ENCODE assay signal across 28 cellular contexts in genomic region chr4:96103086-96103485, GRCh38.
A peak's percentile ranks its signal among the peaks of the same experiment; 100 is the strongest.
DNase-seq lines count a peak whose midpoint lies in the region; ATAC-seq, FAIRE-seq and TF ChIP-seq lines count a peak whose summit lies in the region.
"Had no signal": no experiment of that assay in that cellular context is flagged by ENCODE, and none has a peak within 500 bp of the region (broad histone marks: within the 10 kb centered on the region; RNA-seq: fewer than 3 reads in every experiment).

No MANE protein-coding gene starts in this region.

- ATAC-seq in K562 (peak; percentile 46; the same call in 1 of the 3 replicates), GM21381 (IDR thresholded peaks at IDR 0.05; ENCODE audit: unreplicated experiment) (no peak)
- ATAC-seq: GM23338; stimulated activated memory B cell treated with anti-CD40 and anti-IgM and Interleukin-4, amounts not matched to agents 10 μg/mL and 1 μg/mL and 100 μg/mL, for 72 hours; T-cell had no signal

- no peak overlapping the region for H3K4me3 Mint-ChIP-seq in H9
- H3K4me3 Mint-ChIP-seq: GM23338; stimulated activated memory B cell treated with anti-CD40 and anti-IgM and Interleukin-4, amounts not matched to agents 10 μg/mL and 1 μg/mL and 100 μg/mL, for 72 hours; T-cell had no signal

- in situ Hi-C loops in K562 (cut with MboI): no loop called here

- peaks cover 0 to 3% (median 0%) of the 10 kb centered on the region in 3 experiments; a peak in 3 of 7 replicates for H3K36me3 Mint-ChIP-seq in H9 (ENCODE audit: insufficient read depth in 1 of 3, low read depth in 3 of 3)
- H3K36me3 Mint-ChIP-seq: stimulated activated memory B cell treated with anti-CD40 and anti-IgM and Interleukin-4, amounts not matched to agents 10 μg/mL and 1 μg/mL and 100 μg/mL, for 72 hours; T-cell had no signal

- no peaks in the 10 kb centered on the region for H3K36me3 ChIP-seq in K562 (ENCODE audit: control insufficient read depth, insufficient read depth, low read length)
- no peaks in the 10 kb centered on the region for H3K36me3 ChIP-seq in neuronal stem cell (replicated peaks in 1 of 2; ENCODE audit: control insufficient read depth in 2 of 2, insufficient read depth in 2 of 2, low read length in 2 of 2)
- H3K36me3 ChIP-seq: BE2C, neutrophil, SJCRH30, uterus had no signal

- H3K23ac ChIP-seq in neuronal stem cell (ENCODE audit: low read depth, low read length, poor library complexity): no peak overlapping the region
- H3K23ac ChIP-seq in H9 (ENCODE audit: insufficient read length, low read depth, low read length): no peak overlapping the region

- FAIRE-seq in K562 (lab: Jason Lieb, UNC): no peak
- FAIRE-seq: GM18507, RCC 7860 had no signal

- H3K79me1 ChIP-seq in neuronal stem cell (ENCODE audit: low read depth, low read length): no peaks in the 10 kb centered on the region
- no peaks in the 10 kb centered on the region for H3K79me1 ChIP-seq in H9 (ENCODE audit: insufficient read depth, low read depth, low read length, poor library complexity, severe bottlenecking)

- TF ChIP-seq POLR2A in K562 (conservative IDR thresholded peaks at IDR 0.05): no peak

- no peak overlapping the region for H3K9ac ChIP-seq in K562 (ENCODE audit: insufficient read depth in 1 of 2, low read depth in 2 of 2, low read length in 2 of 2)
- no peak overlapping the region for H3K9ac ChIP-seq in neuronal stem cell (ENCODE audit: low read depth, low read length, poor library complexity)
- H3K9ac ChIP-seq in H9 (ENCODE audit: extremely low read depth, insufficient read length, low read length): no peak overlapping the region

- no peak for TF ChIP-seq RAD21 in K562 (CRISPR knock-in tag; conservative IDR thresholded peaks at IDR 0.05 in 1 of 2, IDR thresholded peaks at IDR 0.05 in 1 of 2)

- H3K27ac ChIP-seq in K562 (ENCODE audit: extremely low read depth, low read depth, low read length): no peak overlapping the region; the same call in 2 of the 3 replicates
- H3K27ac ChIP-seq in neuronal stem cell (replicated peaks; ENCODE audit: low read length): no peak overlapping the region
- no peak overlapping the region for H3K27ac ChIP-seq in H9 (ENCODE audit: insufficient read length, low read depth, low read length)
- H3K27ac ChIP-seq: neutrophil, SJCRH30, uterus had no signal

- H3K56ac ChIP-seq in H9 (ENCODE audit: insufficient read length, low read depth, low read length): no peak overlapping the region

- H4K8ac ChIP-seq in neuronal stem cell (ENCODE audit: low read depth, low read length) (no peak overlapping the region), H9 (replicated peaks; ENCODE audit: insufficient read length, low read depth, low read length) (no peak overlapping the region)

- no TSS peak for BruUV-seq in K562 (replicated peaks; lab: Mats Ljungman, UMichigan)

- no peak overlapping the region for H4K5ac ChIP-seq in H9 (ENCODE audit: insufficient read length, low read depth, low read length)

- no peaks in the 10 kb centered on the region for H3K9me3 ChIP-seq in K562 (replicated peaks; ENCODE audit: control insufficient read depth, insufficient read depth, low read depth, low read length)
- no peaks in the 10 kb centered on the region for H3K9me3 ChIP-seq in neuronal stem cell (replicated peaks in 1 of 2; ENCODE audit: control insufficient read depth in 2 of 2, insufficient read depth in 1 of 2, low read depth in 1 of 2, low read length in 2 of 2)
- H3K9me3 ChIP-seq in H9 (ENCODE audit: control insufficient read depth, low read depth, low read length): no peaks in the 10 kb centered on the region
- H3K9me3 ChIP-seq: BE2C, neutrophil, SJCRH30, uterus had no signal

- no peaks in the 10 kb centered on the region for H3K23me2 ChIP-seq in H9 (ENCODE audit: insufficient read length, low read depth, low read length, poor library complexity, severe bottlenecking)

- H4K91ac ChIP-seq in neuronal stem cell (ENCODE audit: low read depth, low read length, poor library complexity) (no peak overlapping the region), H9 (ENCODE audit: insufficient read length, low read depth, low read length) (no peak overlapping the region)

- H2BK20ac ChIP-seq in H9 (ENCODE audit: low read depth, low read length, poor library complexity, severe bottlenecking): no peak overlapping the region

- 0% methylated on average over 4 of the region's 5 CpGs for WGBS in K562 (ENCODE audit: insufficient coverage, low coverage, missing lambda C conversion rate)
- no CpG with 5 or more reads among the region's 5 CpGs for WGBS in neuronal stem cell (ENCODE audit: extremely low coverage in 2 of 2, insufficient read length in 2 of 2, insufficient replicate concordance in 1 of 2), 2 donors
- whole genome bisulfite sequencing in H9 (ENCODE audit: extremely low coverage, insufficient read length, low lambda C conversion rate): no CpG with 5 or more reads among the region's 5 CpGs

- H3K27me3 Mint-ChIP-seq in H9 (ENCODE audit: low read depth): no peaks in the 10 kb centered on the region; the same call in 1 of the 2 replicates
- H3K27me3 Mint-ChIP-seq: stimulated activated memory B cell treated with anti-CD40 and anti-IgM and Interleukin-4, amounts not matched to agents 10 μg/mL and 1 μg/mL and 100 μg/mL, for 72 hours; T-cell had no signal

- H3K4me1 ChIP-seq in K562 (replicated peaks in 1 of 2; ENCODE audit: control insufficient read depth in 2 of 2, insufficient read depth in 2 of 2, low read length in 2 of 2) (no peaks in the 10 kb centered on the region), neuronal stem cell (ENCODE audit: control insufficient read depth in 2 of 2, insufficient read depth in 1 of 2, low read depth in 1 of 2, low read length in 2 of 2) (no peaks in the 10 kb centered on the region), H9 (ENCODE audit: insufficient read depth, low read length) (no peaks in the 10 kb centered on the region)
- H3K4me1 ChIP-seq: BE2C, SJCRH30, uterus had no signal

- no peaks in the 10 kb centered on the region for H3K27me3 ChIP-seq in K562 (ENCODE audit: control insufficient read depth in 2 of 2, insufficient read depth in 2 of 2, low read length in 2 of 2)
- no peaks in the 10 kb centered on the region for H3K27me3 ChIP-seq in neuronal stem cell (ENCODE audit: control insufficient read depth in 3 of 3, insufficient read depth in 3 of 3, low read depth in 1 of 3, low read length in 3 of 3)
- H3K27me3 ChIP-seq in H9 (ENCODE audit: insufficient read depth, low read length): no peaks in the 10 kb centered on the region; the same call in 1 of the 2 replicates
- H3K27me3 ChIP-seq: BE2C, neutrophil, SJCRH30, uterus had no signal

- no peak overlapping the region for H3T11ph ChIP-seq in H9 (ENCODE audit: low read length)

- no peaks in the 10 kb centered on the region for H4K20me1 ChIP-seq in K562 (replicated peaks; ENCODE audit: control insufficient read depth, insufficient read depth, low read length)
- no peaks in the 10 kb centered on the region for H4K20me1 ChIP-seq in H9 (ENCODE audit: control insufficient read depth, insufficient read depth, insufficient read length)

- no peaks in the 10 kb centered on the region for H3K4me1 Mint-ChIP-seq in H9
- H3K4me1 Mint-ChIP-seq: GM23338; stimulated activated memory B cell treated with anti-CD40 and anti-IgM and Interleukin-4, amounts not matched to agents 10 μg/mL and 1 μg/mL and 100 μg/mL, for 72 hours; T-cell had no signal

- POLR2A ChIA-PET in K562 (lab: Yijun Ruan, JAX): interaction anchor here (0.6 kb wide), 1 partner anchor 712 kb away, joined by 4 read pairs; no protein-coding TSS in a partner anchor

- H3K79me2 ChIP-seq in K562 (ENCODE audit: control insufficient read depth, insufficient read depth, low read length) (no peaks in the 10 kb centered on the region), H9 (ENCODE audit: insufficient read depth, low read length) (no peaks in the 10 kb centered on the region)

- peak; percentile 82 for DNase-seq in NCI-H226
- DNase-seq in K562 (ENCODE audit: extremely low read depth in 1 of 4, low spot score in 3 of 4): peak in 2 of 4 experiments; percentile 3 to 28
- peak; percentile 4 for DNase-seq in fibroblast of villous mesenchyme (ENCODE audit: low read depth)
- DNase-seq in neuronal stem cell (ENCODE audit: low spot score): no peak
- DNase-seq in H9: no peak
- no peak for DNase-seq in activated CD4-positive, alpha-beta T cell treated with anti-CD3 and anti-CD28 coated beads for 48 hours
- DNase-seq in NCI-H1092 treated with DMSO at 0.1 percent for 48 hours (lab: John Stamatoyannopoulos, UW): no peak
- DNase-seq: activated gamma-delta T cell treated with Interleukin-2 at 50 U/mL for 16 hours; activated T-cell treated with anti-CD3 and anti-CD28 coated beads, Interleukin-2, amount 50 U/mL, for 1 hour; BE2C; caudate nucleus; dermis blood vessel endothelial cell; DMS79; foreskin melanocyte; GF-D8; KBM-7; NCI-H1436; NCI-H510A treated with DMSO at 0.1 percent for 48 hours; SJCRH30; stimulated activated CD4-positive, alpha-beta T cell treated with anti-CD3 and anti-CD28 coated beads, Interleukin-2, amount 100 ng/mL, for 48 hours; T-cell; uterus had no signal

- intact Hi-C loops in K562 (cut with micrococcal nuclease): no loop called here

- H3K4me3 ChIP-seq in K562 (no peak overlapping the region), fibroblast of villous mesenchyme (ENCODE audit: low read depth, low read length) (no peak overlapping the region), neuronal stem cell (ENCODE audit: low read length in 2 of 2) (no peak overlapping the region)
- H3K4me3 ChIP-seq: GM23338, SJCRH30, uterus had no signal

- H2BK15ac ChIP-seq in neuronal stem cell (ENCODE audit: low read length) (no peak overlapping the region), H9 (ENCODE audit: low read depth, low read length) (no peak overlapping the region)

- H2BK12ac ChIP-seq in neuronal stem cell (ENCODE audit: low read length): no peak overlapping the region
- no peak overlapping the region for H2BK12ac ChIP-seq in H9 (ENCODE audit: insufficient read length, low read depth, low read length)

- CTCF ChIA-PET in K562 (lab: Yijun Ruan, JAX; ENCODE audit: low intra/inter-chr PET ratio): no interaction called here

- H2BK120ac ChIP-seq in neuronal stem cell (ENCODE audit: low read depth, low read length) (no peak overlapping the region), H9 (ENCODE audit: low read depth, low read length, poor library complexity, severe bottlenecking) (no peak overlapping the region)

- H2BK5ac ChIP-seq in neuronal stem cell (ENCODE audit: low read length) (no peak overlapping the region), H9 (ENCODE audit: insufficient read length, low read length) (no peak overlapping the region)

- peaks cover 0 to 6% of the 10 kb centered on the region in 2 experiments; a peak in 3 of 5 replicates for H3K9me3 Mint-ChIP-seq in H9

- H3K27ac Mint-ChIP-seq in H9: no peak overlapping the region
- H3K27ac Mint-ChIP-seq: GM23338; stimulated activated memory B cell treated with anti-CD40 and anti-IgM and Interleukin-4, amounts not matched to agents 10 μg/mL and 1 μg/mL and 100 μg/mL, for 72 hours; T-cell had no signal

- H3K14ac ChIP-seq in neuronal stem cell (ENCODE audit: low read length) (no peak overlapping the region), H9 (ENCODE audit: insufficient read depth, low read length) (no peak overlapping the region)

- no peak overlapping the region for H3K4ac ChIP-seq in neuronal stem cell (ENCODE audit: low read length)
- no peak overlapping the region for H3K4ac ChIP-seq in H9 (ENCODE audit: low read depth, low read length)

- no peak overlapping the region for H3K4me2 ChIP-seq in K562 (ENCODE audit: insufficient read depth, low read length)
- H3K4me2 ChIP-seq in neuronal stem cell (ENCODE audit: insufficient read depth, low read length, poor library complexity, severe bottlenecking): no peak overlapping the region
- no peak overlapping the region for H3K4me2 ChIP-seq in H9 (ENCODE audit: insufficient read depth, insufficient read length, low read length)
- H3K4me2 ChIP-seq: GM23338 had no signal

- H2AFZ ChIP-seq in K562 (ENCODE audit: low read depth, low read length): no peak overlapping the region
- peak overlapping the region; percentile 40 for H2AFZ ChIP-seq in neuronal stem cell (ENCODE audit: low read length)
- no peak overlapping the region for H2AFZ ChIP-seq in H9 (ENCODE audit: low read length)
- H2AFZ ChIP-seq: GM23338 had no signal

- H3K18ac ChIP-seq in neuronal stem cell (ENCODE audit: low read length) (no peak overlapping the region), H9 (ENCODE audit: insufficient read length, low read depth, low read length) (no peak overlapping the region)

- no peak for TF ChIP-seq EP300 in K562 (IDR thresholded peaks at IDR 0.05; ENCODE audit: low read length)

- no peaks in the 10 kb centered on the region for H3K9me1 ChIP-seq in K562 (ENCODE audit: control insufficient read depth, insufficient read depth, low read length)

- TF ChIP-seq CTCF in K562 (IDR thresholded peaks at IDR 0.05 in 2 of 3, conservative IDR thresholded peaks at IDR 0.05 in 1 of 3; ENCODE audit: insufficient read depth in 2 of 3, low read depth in 1 of 3, low read length in 3 of 3) (no peak), fibroblast of villous mesenchyme (IDR thresholded peaks at IDR 0.05; ENCODE audit: insufficient read depth, low read depth, low read length) (no peak), H9 (conservative IDR thresholded peaks at IDR 0.05) (no peak)

- H2AK5ac ChIP-seq in neuronal stem cell (ENCODE audit: low read depth, low read length) (no peak overlapping the region), H9 (ENCODE audit: insufficient read length, low read length) (no peak overlapping the region)

Comparison
In these comparisons a context has a peak if more than half of its experiments do, and no peak if none do; other contexts are left out.
1. DNase-seq: peak in NCI-H226 (single experiment) and fibroblast of villous mesenchyme (single experiment); none in neuronal stem cell (single experiment), H9 (single experiment), activated CD4-positive, alpha-beta T cell treated with anti-CD3 and anti-CD28 coated beads for 48 hours (single experiment) and NCI-H1092 treated with DMSO at 0.1 percent for 48 hours (single experiment).